14 cellular contexts compared by ENCODE assay signal in the genomic region with DNA sequence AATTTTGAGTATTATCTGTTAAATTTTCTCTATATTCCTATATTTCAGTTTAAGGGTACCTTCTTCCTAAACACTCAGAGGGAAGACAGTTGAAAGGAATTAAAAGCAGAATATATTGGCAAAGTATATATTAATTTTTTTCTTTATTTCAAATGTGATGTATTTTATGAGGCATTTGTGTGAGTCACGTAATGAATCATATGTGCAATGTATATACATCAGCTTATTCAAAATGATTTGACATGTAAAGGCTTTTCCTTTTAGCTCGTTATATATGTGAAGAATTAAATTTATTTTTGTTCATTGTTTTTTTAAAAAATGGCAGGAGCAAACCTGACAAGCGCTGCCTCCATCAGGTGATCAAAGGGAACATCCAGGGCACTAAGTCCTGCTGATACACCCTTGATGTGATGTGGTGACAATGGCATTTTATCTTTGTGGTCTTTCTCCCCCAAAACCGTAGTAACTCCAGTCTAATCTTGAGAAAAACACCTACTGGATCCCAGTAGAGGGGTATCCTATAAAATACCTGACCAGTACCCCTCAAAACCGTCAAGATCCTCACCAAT.
"Had no signal": no experiment of that assay in that cellular context is flagged by ENCODE, and none has a peak within 500 bp of the region (broad histone marks: within the 10 kb centered on the region; RNA-seq: fewer than 3 reads in every experiment).

No MANE protein-coding gene starts in this region.

- ATAC-seq: activated CD8-positive, alpha-beta T cell treated with anti-CD3 and anti-CD28 coated beads for 36 hours; activated naive CD8-positive, alpha-beta T cell treated with anti-CD3 and anti-CD28 coated beads, Interleukin-2, amount 50 U/mL, for 24 hours; pancreas; stimulated activated naive CD8-positive, alpha-beta T cell treated with anti-CD3 and anti-CD28 coated beads, Interleukin-15, amount 100 ng/mL, for 72 hours had no signal

- H3K36me3 ChIP-seq: ascending aorta, cardiac muscle cell, pancreas had no signal

- H3K27ac Mint-ChIP-seq: activated CD8-positive, alpha-beta T cell treated with anti-CD3 and anti-CD28 coated beads for 36 hours; activated naive CD8-positive, alpha-beta T cell treated with anti-CD3 and anti-CD28 coated beads, Interleukin-2, amount 50 U/mL, for 24 hours; stimulated activated naive CD8-positive, alpha-beta T cell treated with anti-CD3 and anti-CD28 coated beads, Interleukin-15, amount 100 ng/mL, for 72 hours had no signal

- H2AFZ ChIP-seq: hepatocyte had no signal

- H3K4me1 Mint-ChIP-seq: activated naive CD8-positive, alpha-beta T cell treated with anti-CD3 and anti-CD28 coated beads, Interleukin-2, amount 50 U/mL, for 24 hours; neural crest cell; stimulated activated naive CD8-positive, alpha-beta T cell treated with anti-CD3 and anti-CD28 coated beads, Interleukin-15, amount 100 ng/mL, for 72 hours had no signal

- H3K4me3 ChIP-seq: ascending aorta, cardiac muscle cell, hepatocyte, pancreas, testis had no signal

- H3K27ac ChIP-seq: ascending aorta, cardiac muscle cell, hepatocyte, pancreas, testis had no signal

- H3K9me3 Mint-ChIP-seq: activated CD8-positive, alpha-beta T cell treated with anti-CD3 and anti-CD28 coated beads for 36 hours; activated naive CD8-positive, alpha-beta T cell treated with anti-CD3 and anti-CD28 coated beads, Interleukin-2, amount 50 U/mL, for 24 hours; neural crest cell; stimulated activated naive CD8-positive, alpha-beta T cell treated with anti-CD3 and anti-CD28 coated beads, Interleukin-15, amount 100 ng/mL, for 72 hours had no signal

- DNase-seq: activated CD4-positive, alpha-beta T cell treated with anti-CD3 and anti-CD28 coated beads for 4 hours; activated CD8-positive, alpha-beta memory T cell treated with anti-CD3 and anti-CD28 coated beads, Interleukin-2, amount 50 U/mL, for 48 hours; activated CD8-positive, alpha-beta T cell treated with anti-CD3 and anti-CD28 coated beads for 36 hours; activated naive CD4-positive, alpha-beta T cell; activated naive CD8-positive, alpha-beta T cell treated with anti-CD3 and anti-CD28 coated beads, Interleukin-2, amount 50 U/mL, for 24 hours; pancreas; stimulated activated CD4-positive, alpha-beta T cell treated with anti-CD3 and anti-CD28 coated beads, Interleukin-4, amount 100 ng/mL, for 24 hours; stimulated activated naive CD8-positive, alpha-beta T cell treated with anti-CD3 and anti-CD28 coated beads, Interleukin-15, amount 100 ng/mL, for 72 hours; testis had no signal

- H3K9me3 ChIP-seq: ascending aorta, pancreas, testis had no signal

- H3K4me3 Mint-ChIP-seq: activated CD8-positive, alpha-beta T cell treated with anti-CD3 and anti-CD28 coated beads for 36 hours; activated naive CD8-positive, alpha-beta T cell treated with anti-CD3 and anti-CD28 coated beads, Interleukin-2, amount 50 U/mL, for 24 hours; neural crest cell; stimulated activated naive CD8-positive, alpha-beta T cell treated with anti-CD3 and anti-CD28 coated beads, Interleukin-15, amount 100 ng/mL, for 72 hours had no signal

- FAIRE-seq: colon, pancreas had no signal

- H3K4me2 ChIP-seq: hepatocyte had no signal

- H3K4me1 ChIP-seq: testis had no signal

- H3K27me3 ChIP-seq: ascending aorta, cardiac muscle cell, hepatocyte, pancreas, testis had no signal
